34 cellular contexts compared by ENCODE assay signal in genomic region chr13:21976159-21976558, GRCh38.
"Had no signal": no experiment of that assay in that cellular context is flagged by ENCODE, and none has a peak within 500 bp of the region (broad histone marks: within the 10 kb centered on the region; RNA-seq: fewer than 3 reads in every experiment).

No MANE protein-coding gene starts in this region.

- H3K27me3 Mint-ChIP-seq: activated CD4-positive, alpha-beta memory T cell treated with anti-CD3 and anti-CD28 coated beads, Interleukin-2, amount 10 ng/mL, durations not matched to agents 7 days and 5 days; activated CD4-positive, alpha-beta T cell treated with anti-CD3 and anti-CD28 coated beads for 36 hours; activated CD4-positive, alpha-beta T cell treated with anti-CD3 and anti-CD28 coated beads, Interleukin-2, amount 10 ng/mL, durations not matched to agents 7 days and 5 days; activated CD8-positive, alpha-beta memory T cell treated with anti-CD3 and anti-CD28 coated beads, Interleukin-2, amount 10 ng/mL, durations not matched to agents 7 days and 5 days; activated naive CD4-positive, alpha-beta T cell treated with anti-CD3 and anti-CD28 coated beads, Interleukin-2, amount 10 ng/mL, durations not matched to agents 7 days and 5 days; activated naive CD4-positive, alpha-beta T cell treated with anti-CD3 and anti-CD28 coated beads, Interleukin-2, amount 50 U/mL, for 24 hours; activated naive CD8-positive, alpha-beta T cell; activated naive CD8-positive, alpha-beta T cell treated with anti-CD3 and anti-CD28 coated beads, Interleukin-2, amount 10 ng/mL, durations not matched to agents 7 days and 5 days; activated naive CD8-positive, alpha-beta T cell treated with anti-CD3 and anti-CD28 coated beads, Interleukin-2, amount 50 U/mL, for 24 hours; activated T-cell treated with anti-CD3 and anti-CD28 coated beads, Interleukin-2, amount 50 U/mL, for 24 hours had no signal

- H3K27ac ChIP-seq: ascending aorta, VCaP had no signal

- H3K9me3 Mint-ChIP-seq: activated CD4-positive, alpha-beta memory T cell treated with anti-CD3 and anti-CD28 coated beads, Interleukin-2, amount 10 ng/mL, durations not matched to agents 7 days and 5 days; activated CD4-positive, alpha-beta T cell treated with anti-CD3 and anti-CD28 coated beads, Interleukin-2, amount 10 ng/mL, durations not matched to agents 7 days and 5 days; activated naive CD4-positive, alpha-beta T cell treated with anti-CD3 and anti-CD28 coated beads, Interleukin-2, amount 10 ng/mL, durations not matched to agents 7 days and 5 days; activated naive CD4-positive, alpha-beta T cell treated with anti-CD3 and anti-CD28 coated beads, Interleukin-2, amount 50 U/mL, for 24 hours; activated naive CD8-positive, alpha-beta T cell treated with anti-CD3 and anti-CD28 coated beads, Interleukin-2, amount 10 ng/mL, durations not matched to agents 7 days and 5 days; activated naive CD8-positive, alpha-beta T cell treated with anti-CD3 and anti-CD28 coated beads, Interleukin-2, amount 50 U/mL, for 24 hours; activated T-cell treated with anti-CD3 and anti-CD28 coated beads, Interleukin-2, amount 50 U/mL, for 24 hours; activated T-helper 2 cell treated with anti-CD3 and anti-CD28 coated beads, Interferon-gamma antibody, Interleukin-2, Interleukin-4, amounts not matched to agents 10 μg/mL and 5 μg/mL and 100 μg/mL, durations not matched to agents 14 hours and 24 hours and 36 hours; brain; T-helper 1 cell treated with Interleukin-12 subunit alpha and Interleukin-12 subunit beta and Interleukin-4 antibody, amounts not matched to agents 30 μg/mL and 1 μg/mL, for 36 hours; T-helper 2 cell treated with Interferon-gamma antibody and Interleukin-4, amounts not matched to agents 5 μg/mL and 100 μg/mL, for 36 hours had no signal

- H3K27me3 ChIP-seq: ascending aorta had no signal

- H3K9me3 ChIP-seq: ascending aorta had no signal

- H3K27ac Mint-ChIP-seq: activated CD4-positive, alpha-beta memory T cell treated with anti-CD3 and anti-CD28 coated beads, Interleukin-2, amount 10 ng/mL, durations not matched to agents 7 days and 5 days; activated CD4-positive, alpha-beta T cell treated with anti-CD3 and anti-CD28 coated beads for 36 hours; activated CD4-positive, alpha-beta T cell treated with anti-CD3 and anti-CD28 coated beads, Interleukin-2, amount 10 ng/mL, durations not matched to agents 7 days and 5 days; activated CD8-positive, alpha-beta memory T cell treated with anti-CD3 and anti-CD28 coated beads, Interleukin-2, amount 10 ng/mL, durations not matched to agents 7 days and 5 days; activated CD8-positive, alpha-beta T cell treated with anti-CD3 and anti-CD28 coated beads, Interleukin-2, amount 10 ng/mL, durations not matched to agents 7 days and 5 days; activated naive CD4-positive, alpha-beta T cell treated with anti-CD3 and anti-CD28 coated beads, Interleukin-2, amount 10 ng/mL, durations not matched to agents 7 days and 5 days; activated naive CD4-positive, alpha-beta T cell treated with anti-CD3 and anti-CD28 coated beads, Interleukin-2, amount 50 U/mL, for 24 hours; activated naive CD8-positive, alpha-beta T cell; activated naive CD8-positive, alpha-beta T cell treated with anti-CD3 and anti-CD28 coated beads, Interleukin-2, amount 10 ng/mL, durations not matched to agents 7 days and 5 days; activated naive CD8-positive, alpha-beta T cell treated with anti-CD3 and anti-CD28 coated beads, Interleukin-2, amount 50 U/mL, for 24 hours; activated T-cell treated with anti-CD3 and anti-CD28 coated beads, Interleukin-2, amount 50 U/mL, for 24 hours; activated T-helper 2 cell treated with anti-CD3 and anti-CD28 coated beads, Interferon-gamma antibody, Interleukin-2, Interleukin-4, amounts not matched to agents 10 μg/mL and 5 μg/mL and 100 μg/mL, durations not matched to agents 14 hours and 24 hours and 36 hours; brain; T-helper 1 cell treated with Interleukin-12 subunit alpha and Interleukin-12 subunit beta and Interleukin-4 antibody, amounts not matched to agents 30 μg/mL and 1 μg/mL, for 36 hours; T-helper 2 cell treated with Interferon-gamma antibody and Interleukin-4, amounts not matched to agents 5 μg/mL and 100 μg/mL, for 36 hours had no signal

- H3K4me3 ChIP-seq: ascending aorta had no signal

- H3K4me3 Mint-ChIP-seq: activated CD4-positive, alpha-beta memory T cell treated with anti-CD3 and anti-CD28 coated beads, Interleukin-2, amount 10 ng/mL, durations not matched to agents 7 days and 5 days; activated CD4-positive, alpha-beta T cell treated with anti-CD3 and anti-CD28 coated beads for 36 hours; activated CD4-positive, alpha-beta T cell treated with anti-CD3 and anti-CD28 coated beads, Interleukin-2, amount 10 ng/mL, durations not matched to agents 7 days and 5 days; activated CD8-positive, alpha-beta memory T cell treated with anti-CD3 and anti-CD28 coated beads, Interleukin-2, amount 10 ng/mL, durations not matched to agents 7 days and 5 days; activated CD8-positive, alpha-beta T cell treated with anti-CD3 and anti-CD28 coated beads, Interleukin-2, amount 10 ng/mL, durations not matched to agents 7 days and 5 days; activated naive CD4-positive, alpha-beta T cell treated with anti-CD3 and anti-CD28 coated beads, Interleukin-2, amount 10 ng/mL, durations not matched to agents 7 days and 5 days; activated naive CD4-positive, alpha-beta T cell treated with anti-CD3 and anti-CD28 coated beads, Interleukin-2, amount 50 U/mL, for 24 hours; activated naive CD8-positive, alpha-beta T cell; activated naive CD8-positive, alpha-beta T cell treated with anti-CD3 and anti-CD28 coated beads, Interleukin-2, amount 10 ng/mL, durations not matched to agents 7 days and 5 days; activated naive CD8-positive, alpha-beta T cell treated with anti-CD3 and anti-CD28 coated beads, Interleukin-2, amount 50 U/mL, for 24 hours; activated T-cell treated with anti-CD3 and anti-CD28 coated beads, Interleukin-2, amount 50 U/mL, for 24 hours; brain; T-helper 1 cell treated with Interleukin-12 subunit alpha and Interleukin-12 subunit beta and Interleukin-4 antibody, amounts not matched to agents 30 μg/mL and 1 μg/mL, for 36 hours; T-helper 2 cell treated with Interferon-gamma antibody and Interleukin-4, amounts not matched to agents 5 μg/mL and 100 μg/mL, for 36 hours had no signal

- H3K36me3 Mint-ChIP-seq: activated CD8-positive, alpha-beta memory T cell treated with anti-CD3 and anti-CD28 coated beads, Interleukin-2, amount 10 ng/mL, durations not matched to agents 7 days and 5 days; activated naive CD4-positive, alpha-beta T cell treated with anti-CD3 and anti-CD28 coated beads, Interleukin-2, amount 10 ng/mL, durations not matched to agents 7 days and 5 days; activated naive CD4-positive, alpha-beta T cell treated with anti-CD3 and anti-CD28 coated beads, Interleukin-2, amount 50 U/mL, for 24 hours; activated naive CD8-positive, alpha-beta T cell; activated naive CD8-positive, alpha-beta T cell treated with anti-CD3 and anti-CD28 coated beads, Interleukin-2, amount 10 ng/mL, durations not matched to agents 7 days and 5 days; brain had no signal

- H3K36me3 ChIP-seq: ascending aorta had no signal

- ATAC-seq: activated CD4-positive, alpha-beta T cell treated with anti-CD3 and anti-CD28 coated beads for 36 hours; activated CD4-positive, CD25-positive, alpha-beta regulatory T cell treated with anti-CD3 and anti-CD28 coated beads, Interleukin-2, amount 50 U/mL, for 24 hours; activated CD8-positive, alpha-beta memory T cell treated with anti-CD3 and anti-CD28 coated beads, Interleukin-2, amount 10 ng/mL, durations not matched to agents 7 days and 5 days; activated CD8-positive, alpha-beta T cell treated with anti-CD3 and anti-CD28 coated beads, Interleukin-2, amount 10 ng/mL, durations not matched to agents 7 days and 5 days; activated naive CD8-positive, alpha-beta T cell treated with anti-CD3 and anti-CD28 coated beads, Interleukin-2, amount 50 U/mL, for 24 hours had no signal

- DNase-seq: activated CD4-positive, alpha-beta memory T cell treated with anti-CD3 and anti-CD28 coated beads, Interleukin-2, amount 10 ng/mL, durations not matched to agents 7 days and 5 days; activated CD4-positive, alpha-beta T cell treated with anti-CD3 and anti-CD28 coated beads for 1 hour; activated CD4-positive, alpha-beta T cell treated with anti-CD3 and anti-CD28 coated beads for 36 hours; activated CD4-positive, alpha-beta T cell treated with anti-CD3 and anti-CD28 coated beads for 48 hours; activated CD4-positive, alpha-beta T cell treated with anti-CD3 and anti-CD28 coated beads, Interleukin-2, amount 10 ng/mL, durations not matched to agents 7 days and 5 days; activated CD4-positive, alpha-beta T cell treated with anti-CD3 and anti-CD28 coated beads, Interleukin-2, amount 50 U/mL, for 48 hours; activated CD4-positive, CD25-positive, alpha-beta regulatory T cell; activated CD8-positive, alpha-beta memory T cell treated with anti-CD3 and anti-CD28 coated beads for 24 hours; activated CD8-positive, alpha-beta memory T cell treated with anti-CD3 and anti-CD28 coated beads, Interleukin-2, amount 10 ng/mL, durations not matched to agents 7 days and 5 days; activated CD8-positive, alpha-beta memory T cell treated with anti-CD3 and anti-CD28 coated beads, Interleukin-2, amount 50 U/mL, for 48 hours; activated CD8-positive, alpha-beta T cell treated with anti-CD3 and anti-CD28 coated beads, Interleukin-2, amount 10 ng/mL, durations not matched to agents 7 days and 5 days; activated effector memory CD4-positive, alpha-beta T cell treated with Interleukin-2 at 50 U/mL for 16 hours; activated gamma-delta T cell; activated naive CD4-positive, alpha-beta T cell treated with anti-CD3 and anti-CD28 coated beads, Interleukin-2, amount 10 ng/mL, durations not matched to agents 7 days and 5 days; activated naive CD4-positive, alpha-beta T cell treated with Interleukin-2 at 50 U/mL for 16 hours; activated naive CD8-positive, alpha-beta T cell treated with anti-CD3 and anti-CD28 coated beads, Interleukin-2, amount 10 ng/mL, durations not matched to agents 7 days and 5 days; activated naive CD8-positive, alpha-beta T cell treated with anti-CD3 and anti-CD28 coated beads, Interleukin-2, amount 50 U/mL, for 24 hours; activated T-cell treated with anti-CD3 and anti-CD28 coated beads, Interleukin-2, amount 50 U/mL, for 24 hours; activated T-cell treated with anti-CD3 and anti-CD28 coated beads, Interleukin-2, amount 50 U/mL, for 48 hours; amygdala; anterior cingulate cortex; central memory CD4-positive, alpha-beta T cell; T-helper 1 cell; T-helper 2 cell; T-helper 9 cell had no signal

- H3K4me1 Mint-ChIP-seq: activated CD4-positive, alpha-beta memory T cell treated with anti-CD3 and anti-CD28 coated beads, Interleukin-2, amount 10 ng/mL, durations not matched to agents 7 days and 5 days; activated CD4-positive, alpha-beta T cell treated with anti-CD3 and anti-CD28 coated beads for 36 hours; activated CD4-positive, alpha-beta T cell treated with anti-CD3 and anti-CD28 coated beads, Interleukin-2, amount 10 ng/mL, durations not matched to agents 7 days and 5 days; activated CD8-positive, alpha-beta memory T cell treated with anti-CD3 and anti-CD28 coated beads, Interleukin-2, amount 10 ng/mL, durations not matched to agents 7 days and 5 days; activated naive CD4-positive, alpha-beta T cell treated with anti-CD3 and anti-CD28 coated beads, Interleukin-2, amount 10 ng/mL, durations not matched to agents 7 days and 5 days; activated naive CD4-positive, alpha-beta T cell treated with anti-CD3 and anti-CD28 coated beads, Interleukin-2, amount 50 U/mL, for 24 hours; activated naive CD8-positive, alpha-beta T cell treated with anti-CD3 and anti-CD28 coated beads, Interleukin-2, amount 10 ng/mL, durations not matched to agents 7 days and 5 days; activated naive CD8-positive, alpha-beta T cell treated with anti-CD3 and anti-CD28 coated beads, Interleukin-2, amount 50 U/mL, for 24 hours had no signal
